10 cellular contexts compared by ENCODE assay signal in genomic region chr5:180873628-180874520, GRCh38. TPM values are rescaled to one million over a fixed set of nuclear protein-coding genes. Genes with fewer than 3 reads are reported as not detected.
DNase-seq lines count a peak whose midpoint lies in the region; ATAC-seq, FAIRE-seq and TF ChIP-seq lines count a peak whose summit lies in the region.
"Had no signal": no experiment of that assay in that cellular context is flagged by ENCODE, and none has a peak within 500 bp of the region (broad histone marks: within the 10 kb centered on the region; RNA-seq: fewer than 3 reads in every experiment).

No MANE protein-coding gene starts in this region.

- H3K36me3 ChIP-seq in BLaER1 treated with 17β-estradiol and CSF1 and Interleukin-3, amounts not matched to agents 10 nM and 100 nM, result no peaks in the 10 kb centered on the region
- H3K36me3 ChIP-seq in GM23338 (ENCODE audit: insufficient read depth) (no peaks in the 10 kb centered on the region), gastroesophageal sphincter (no peaks in the 10 kb centered on the region)

- peak overlapping the region in 8 of 11 experiments; percentile 19 to 80 (median 52); a peak in 13 of 22 replicates for H3K4me2 ChIP-seq in BLaER1 treated with 17β-estradiol and CSF1 and Interleukin-3, amounts not matched to agents 10 nM and 100 nM
- H3K4me2 ChIP-seq in GM23338, result no peak overlapping the region

- no peak for TF ChIP-seq POLR2A in gastroesophageal sphincter (IDR thresholded peaks at IDR 0.05)

- H3K27me3 Mint-ChIP-seq in GM23338 (ENCODE audit: insufficient read depth, low read depth, poor library complexity), result peaks cover 2% of the 10 kb centered on the region

- H3K4me3 Mint-ChIP-seq in GM23338, result no peak overlapping the region

- FAIRE-seq in urothelium cell line (lab: Jason Lieb, UNC), result no peak
- FAIRE-seq: islet of Langerhans had no signal

- H3K36me3 Mint-ChIP-seq in GM23338 (ENCODE audit: low read depth), result no peaks in the 10 kb centered on the region
- H3K36me3 Mint-ChIP-seq: activated naive CD4-positive, alpha-beta T cell treated with anti-CD3 and anti-CD28 coated beads, Interleukin-2, amount 50 U/mL, for 72 hours had no signal

- H3K27ac ChIP-seq in BLaER1 treated with 17β-estradiol and CSF1 and Interleukin-3, amounts not matched to agents 10 nM and 100 nM, result peak overlapping the region in 8 of 11 experiments; percentile 23 to 66 (median 54); a peak in 14 of 22 replicates
- H3K27ac ChIP-seq in GM23338 (ENCODE audit: low read depth), result no peak overlapping the region
- H3K27ac ChIP-seq in gastroesophageal sphincter, result peak overlapping the region; percentile 43 to 77 (median 63)

- ATAC-seq in GM23338 (no peak), gastroesophageal sphincter (peak; percentile 32), HG03045 (IDR thresholded peaks at IDR 0.05; ENCODE audit: unreplicated experiment) (no peak)

- H4K20me1 ChIP-seq in BLaER1 treated with 17β-estradiol and CSF1 and Interleukin-3, amounts not matched to agents 10 nM and 100 nM, result no peaks in the 10 kb centered on the region
- H4K20me1 ChIP-seq in GM23338 (replicated peaks; ENCODE audit: insufficient read depth), result no peaks in the 10 kb centered on the region

- H3K9me3 Mint-ChIP-seq in GM23338, result no peaks in the 10 kb centered on the region
- H3K9me3 Mint-ChIP-seq: activated naive CD4-positive, alpha-beta T cell treated with anti-CD3 and anti-CD28 coated beads, Interleukin-2, amount 50 U/mL, for 72 hours had no signal

- DNase-seq in GM23338 (ENCODE audit: low spot score) (no peak), SW480 (ENCODE audit: low spot score) (peak; percentile 36), activated gamma-delta T cell (lab: John Stamatoyannopoulos, UW) (no peak), pons (ENCODE audit: low spot score) (no peak), urothelium cell line (ENCODE audit: low spot score) (no peak)

- no peaks in the 10 kb centered on the region for H3K27me3 ChIP-seq in BLaER1 treated with 17β-estradiol and CSF1 and Interleukin-3, amounts not matched to agents 10 nM and 100 nM
- H3K27me3 ChIP-seq in GM23338 (ENCODE audit: insufficient read depth), result no peaks in the 10 kb centered on the region
- no peaks in the 10 kb centered on the region for H3K27me3 ChIP-seq in gastroesophageal sphincter

- H3K9me3 ChIP-seq in BLaER1 treated with 17β-estradiol and CSF1 and Interleukin-3, amounts not matched to agents 10 nM and 100 nM (replicated peaks in 1 of 11), result peaks cover 0 to 10% (median 0%) of the 10 kb centered on the region in 11 experiments; a peak in 4 of 22 replicates
- no peaks in the 10 kb centered on the region for H3K9me3 ChIP-seq in gastroesophageal sphincter

- no peak overlapping the region for H3K4me3 ChIP-seq in BLaER1 treated with 17β-estradiol and CSF1 and Interleukin-3, amounts not matched to agents 10 nM and 100 nM
- H3K4me3 ChIP-seq in GM23338 (no peak overlapping the region), gastroesophageal sphincter (no peak overlapping the region)

- H3K79me2 ChIP-seq in GM23338 (replicated peaks; ENCODE audit: insufficient read depth), result no peaks in the 10 kb centered on the region

- H3F3A ChIP-seq in GM23338 (replicated peaks; ENCODE audit: low read depth), result no peaks in the 10 kb centered on the region

- TF ChIP-seq EP300 in gastroesophageal sphincter (IDR thresholded peaks at IDR 0.05), result no peak

- TF ChIP-seq CTCF in GM23338 (conservative IDR thresholded peaks at IDR 0.05; ENCODE audit: low read depth in 2 of 2), result no peak
- no peak for TF ChIP-seq CTCF in gastroesophageal sphincter (IDR thresholded peaks at IDR 0.05)

- peaks cover 13% of the 10 kb centered on the region; the same call in 2 of the 3 replicates for H3K4me1 Mint-ChIP-seq in GM23338

- H3K27ac Mint-ChIP-seq in GM23338, result no peak overlapping the region

- H3K9me2 ChIP-seq in GM23338 (ENCODE audit: insufficient read depth), result no peaks in the 10 kb centered on the region; the same call in 1 of the 2 replicates

- peaks cover 0 to 29% (median 19%) of the 10 kb centered on the region in 10 experiments; a peak in 13 of 20 replicates for H3K4me1 ChIP-seq in BLaER1 treated with 17β-estradiol and CSF1 and Interleukin-3, amounts not matched to agents 10 nM and 100 nM
- no peaks in the 10 kb centered on the region for H3K4me1 ChIP-seq in GM23338 (ENCODE audit: insufficient read depth)
- peaks cover 3 to 47% (median 3%) of the 10 kb centered on the region in 3 donors for H3K4me1 ChIP-seq in gastroesophageal sphincter

- WGBS in gastroesophageal sphincter (ENCODE audit: low coverage in 1 of 2), 2 donors, result 70 to 92% methylated on average over 4 to 13 of the region's 13 CpGs

- peak overlapping the region in 3 of 11 experiments; percentile 1 to 40 (median 9); a peak in 2 of 22 replicates for H3K9ac ChIP-seq in BLaER1 treated with 17β-estradiol and CSF1 and Interleukin-3, amounts not matched to agents 10 nM and 100 nM

- H2AFZ ChIP-seq in GM23338, result peak overlapping the region; percentile 53; the same call in 1 of the 2 replicates

TF ChIP-seq in GM23338, 12 proteins besides CTCF, POLR2A, EP300 and RAD21:
- TF ChIP-seq ZNF114 (CRISPR knock-in tag; IDR thresholded peaks at IDR 0.05) (no peak), EZH2 (IDR thresholded peaks at IDR 0.05; ENCODE audit: low read depth, unreplicated experiment) (no peak), REST (IDR thresholded peaks at IDR 0.05; ENCODE audit: unreplicated experiment) (no peak), ZNF331 (CRISPR knock-in tag; IDR thresholded peaks at IDR 0.05; ENCODE audit: low read depth) (no peak)

RNA-seq across cellular contexts. Expression of gene ZFP62, which starts 12.8 kb away (rescaled TPM):
- 29.6 and 32.9 TPM in 2 replicates for total RNA-seq in GM23338 (2014; rRNA removed; shearing (Covaris generic))
- polyA plus RNA-seq in GM23338 (2016; fragmentation: Nextera tagmentation; extraction: Ambion mirVana), result 33.2 and 33.7 TPM in 2 replicates
- total RNA-seq in gastroesophageal sphincter, result 10 to 100 TPM; 19.1 to 34.9 (median 21.4) TPM

RNA-seq across cellular contexts. Expression of gene BTNL8, which starts 25.1 kb away (rescaled TPM):
- 0.85 TPM in 1 of 2 replicates, not detected in the other for total RNA-seq in GM23338 (2014; rRNA removed; shearing (Covaris generic))
- polyA plus RNA-seq in GM23338 (2016; fragmentation: Nextera tagmentation; extraction: Ambion mirVana), result 0.23 TPM in 1 of 2 replicates, not detected in the other
- total RNA-seq in gastroesophageal sphincter, result 1 to 10 TPM in 1 of 4 donors, under 1 TPM in 1, not detected in 2; 0.81 to 1.1 TPM
- total RNA-seq: activated naive CD4-positive, alpha-beta T cell treated with anti-CD3 and anti-CD28 coated beads, Interleukin-2, amount 50 U/mL, for 72 hours had no signal
